17 cellular contexts compared by ENCODE assay signal in the genomic region with DNA sequence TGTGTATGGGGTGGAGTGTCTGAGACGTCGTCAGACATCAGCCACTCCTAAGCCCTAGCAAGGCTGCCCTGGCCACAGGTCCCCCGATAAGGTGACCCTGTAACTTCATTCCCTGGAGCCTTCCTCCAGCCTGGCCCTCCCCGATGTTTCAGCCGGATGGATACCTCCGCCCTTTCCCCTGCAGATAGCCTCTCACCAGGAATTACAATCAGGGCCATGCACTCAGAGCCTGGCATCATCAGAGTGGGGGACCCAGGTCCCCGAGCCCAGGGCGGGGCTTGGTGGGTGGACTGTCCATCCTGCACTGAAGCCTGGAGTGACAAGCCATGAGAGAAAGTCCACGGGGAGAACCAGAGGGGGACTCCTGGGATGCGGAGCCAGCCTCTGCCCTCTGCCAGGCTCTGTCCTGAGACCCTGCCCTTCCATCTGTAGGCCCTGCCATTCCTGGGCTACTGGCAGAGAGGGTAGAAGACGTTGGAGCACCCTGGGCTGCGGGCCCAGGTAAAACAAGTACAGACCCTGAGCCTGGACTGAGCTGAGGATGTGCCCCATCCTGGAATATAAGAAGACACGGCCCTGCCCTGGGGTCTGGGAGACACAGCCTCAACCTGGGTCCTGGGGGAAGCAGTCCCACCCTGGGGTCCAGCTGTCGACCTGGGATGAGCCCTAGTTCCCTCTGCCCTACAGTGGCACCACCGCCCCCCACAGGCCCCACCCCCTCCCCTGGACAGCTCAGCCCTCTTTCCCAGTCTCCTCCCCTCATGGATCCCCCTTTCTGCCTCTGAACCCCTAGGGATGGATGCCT. TPM values are rescaled to one million over a fixed set of nuclear protein-coding genes. Genes with fewer than 3 reads are reported as not detected.
DNase-seq lines count a peak whose midpoint lies in the region; ATAC-seq and TF ChIP-seq lines count a peak whose summit lies in the region.
"Had no signal": no experiment of that assay in that cellular context is flagged by ENCODE, and none has a peak within 500 bp of the region (broad histone marks: within the 10 kb centered on the region; RNA-seq: fewer than 3 reads in every experiment).

No MANE protein-coding gene starts in this region.

- no peak overlapping the region for H2BK5ac ChIP-seq in mesendoderm (ENCODE audit: low read length)

- no peak overlapping the region for H3K4me2 ChIP-seq in mesendoderm (ENCODE audit: low read length)
- H3K4me2 ChIP-seq: BLaER1 treated with 17β-estradiol and CSF1 and Interleukin-3, amounts not matched to agents 10 nM and 100 nM had no signal

- H3K36me3 ChIP-seq in heart right ventricle = no peaks in the 10 kb centered on the region
- no peaks in the 10 kb centered on the region for H3K36me3 ChIP-seq in mesendoderm (ENCODE audit: control insufficient read depth, insufficient read depth, low read length)
- H3K36me3 ChIP-seq in sigmoid colon = no peaks in the 10 kb centered on the region
- no peaks in the 10 kb centered on the region for H3K36me3 ChIP-seq in HAP-1 (replicated peaks)
- H3K36me3 ChIP-seq: BLaER1 treated with 17β-estradiol and CSF1 and Interleukin-3, amounts not matched to agents 10 nM and 100 nM had no signal

- no peak overlapping the region for H2AK5ac ChIP-seq in mesendoderm (ENCODE audit: low read length)

- no peaks in the 10 kb centered on the region for H3K79me1 ChIP-seq in mesendoderm (ENCODE audit: low read length)

- peaks cover 0 to 3% (median 3%) of the 10 kb centered on the region in 9 donors for H3K4me1 ChIP-seq in heart right ventricle
- H3K4me1 ChIP-seq in mesendoderm (ENCODE audit: control insufficient read depth, low read depth, low read length) = peaks cover 6% of the 10 kb centered on the region
- H3K4me1 ChIP-seq in sigmoid colon = peaks cover 0 to 4% (median 1%) of the 10 kb centered on the region in 4 donors
- H3K4me1 ChIP-seq in HAP-1 = no peaks in the 10 kb centered on the region
- H3K4me1 ChIP-seq: BLaER1 treated with 17β-estradiol and CSF1 and Interleukin-3, amounts not matched to agents 10 nM and 100 nM had no signal

- TF ChIP-seq CTCF in heart right ventricle (IDR thresholded peaks at IDR 0.05) = no peak
- TF ChIP-seq CTCF in sigmoid colon (IDR thresholded peaks at IDR 0.05) = no peak

- peak; percentile 42 for DNase-seq in Right ventricle myocardium inferior (ENCODE audit: missing footprints)
- DNase-seq in heart right ventricle = no peak
- no peak for DNase-seq in mesendoderm
- DNase-seq in sigmoid colon = peak; percentile 40
- no peak for DNase-seq in pons (ENCODE audit: low spot score)
- DNase-seq in HAP-1 (ENCODE audit: low spot score in 2 of 2) = no peak
- no peak for DNase-seq in NCI-H1048 (lab: John Stamatoyannopoulos, UW)
- DNase-seq: ACHN, Calu3, DMS79, GM23248 had no signal

- in situ Hi-C loops in HAP-1 (cut with MboI; ENCODE audit: low sequenced_read_pairs) = no loop called here

- H2BK15ac ChIP-seq in mesendoderm (replicated peaks; ENCODE audit: low read depth) = no peak overlapping the region

- H3K27me3 ChIP-seq in heart right ventricle (peaks cover 30 to 67% (median 66%) of the 10 kb centered on the region in 7 donors), mesendoderm (ENCODE audit: insufficient read depth, low read length, poor library complexity) (peaks cover 8% of the 10 kb centered on the region), sigmoid colon (peaks cover 15 to 89% (median 73%) of the 10 kb centered on the region in 3 donors), HAP-1 (ENCODE audit: low read depth) (0 out of 2 replicates have a peak, but pooled peaks cover 6% of the 10 kb centered on the region)

- no peak overlapping the region for H3K18ac ChIP-seq in mesendoderm (ENCODE audit: low read length)

- peak overlapping the region; percentile 34 for H3K56ac ChIP-seq in mesendoderm (ENCODE audit: low read length)

- no peak overlapping the region for H3K23ac ChIP-seq in mesendoderm (ENCODE audit: low read length)

- no peak overlapping the region for H2BK120ac ChIP-seq in mesendoderm (ENCODE audit: low read depth, low read length)

- no peak overlapping the region for H3K4ac ChIP-seq in mesendoderm (ENCODE audit: low read depth, low read length)

- no peak for TF ChIP-seq POLR2A in sigmoid colon (IDR thresholded peaks at IDR 0.05)

- no peaks in the 10 kb centered on the region for H3K79me2 ChIP-seq in mesendoderm (ENCODE audit: control insufficient read depth, insufficient read depth, low read length)

- H3K27ac ChIP-seq in heart right ventricle (no peak overlapping the region), mesendoderm (ENCODE audit: low read depth, low read length) (no peak overlapping the region), sigmoid colon (no peak overlapping the region)
- H3K27ac ChIP-seq: BLaER1 treated with 17β-estradiol and CSF1 and Interleukin-3, amounts not matched to agents 10 nM and 100 nM; GM23248 had no signal

- TF ChIP-seq EP300 in sigmoid colon (IDR thresholded peaks at IDR 0.05) = no peak

- WGBS in heart right ventricle, 2 donors = 67 to 68% methylated on average over 15 of the region's 15 CpGs
- no CpG with 5 or more reads among the region's 15 CpGs for WGBS in mesendoderm (ENCODE audit: extremely low coverage, insufficient coverage, low lambda C conversion rate)
- 76 to 80% methylated on average over 15 of the region's 15 CpGs for WGBS in sigmoid colon, 2 donors

- H3K4me3 ChIP-seq in heart right ventricle (no peak overlapping the region), mesendoderm (ENCODE audit: low read length) (no peak overlapping the region), sigmoid colon (no peak overlapping the region), HAP-1 (no peak overlapping the region)
- H3K4me3 ChIP-seq: BLaER1 treated with 17β-estradiol and CSF1 and Interleukin-3, amounts not matched to agents 10 nM and 100 nM; GM12878; GM23248 had no signal

- ATAC-seq in Right ventricle myocardium inferior (no peak), heart right ventricle (no peak), HG03521 (IDR thresholded peaks at IDR 0.05; ENCODE audit: unreplicated experiment) (no peak)
- ATAC-seq: GM12878, HepG2 had no signal

- H3K9me3 ChIP-seq in heart right ventricle = no peaks in the 10 kb centered on the region
- no peaks in the 10 kb centered on the region for H3K9me3 ChIP-seq in sigmoid colon
- H3K9me3 ChIP-seq in HAP-1 = no peaks in the 10 kb centered on the region

- H4K8ac ChIP-seq in mesendoderm (ENCODE audit: low read depth, low read length) = no peak overlapping the region

- intact Hi-C loops in Right ventricle myocardium inferior (cut with DNase I) (no loop called here), heart right ventricle (cut with DNase I) (no loop called here), sigmoid colon (cut with DNase I) (no loop called here)

- H4K5ac ChIP-seq in mesendoderm (ENCODE audit: low read length) = no peak overlapping the region

- H3K9ac ChIP-seq in mesendoderm (ENCODE audit: low read length) = no peak overlapping the region
- H3K9ac ChIP-seq: BLaER1 treated with 17β-estradiol and CSF1 and Interleukin-3, amounts not matched to agents 10 nM and 100 nM; GM23248 had no signal

RNA-seq across cellular contexts. Expression of a gene that starts 16.8 kb away (rescaled TPM):
- total RNA-seq in Right ventricle myocardium inferior (281 TPM), heart right ventricle (100 to 1,000 TPM; 262 to 372 (median 338) TPM), sigmoid colon (100 to 1,000 TPM; 212 to 250 (median 225) TPM)
- polyA plus RNA-seq in heart right ventricle (100 to 1,000 TPM; 204 to 498 TPM), sigmoid colon (100 to 1,000 TPM; 345 to 482 (median 479) TPM)
- polyA plus RNA-seq in mesendoderm (2013, experiment 1 of 2) = 264 TPM
- polyA plus RNA-seq in mesendoderm (2013, experiment 2 of 2) = 266 TPM

RNA-seq across cellular contexts. Expression of a gene that starts 37.4 kb away (rescaled TPM):
- total RNA-seq in Right ventricle myocardium inferior (6.0 TPM), heart right ventricle (10 to 100 TPM in 1 of 10 donors, 1 to 10 TPM in 9; 5.6 to 10.6 (median 6.3) TPM), sigmoid colon (10 to 100 TPM in 3 of 4 donors, 1 to 10 TPM in 1; 7.8 to 18.1 (median 13.0) TPM)
- polyA plus RNA-seq in heart right ventricle (10 to 100 TPM; 11.3 to 15.7 TPM), sigmoid colon (10 to 100 TPM in 1 of 3 donors, 1 to 10 TPM in 2; 8.8 to 17.9 (median 9.0) TPM)
- 23.0 TPM for polyA plus RNA-seq in mesendoderm (2013, experiment 1 of 2)
- 22.1 TPM for polyA plus RNA-seq in mesendoderm (2013, experiment 2 of 2)

RNA-seq across cellular contexts. Expression of a gene that starts 43.4 kb away (rescaled TPM):
- total RNA-seq in Right ventricle myocardium inferior = 57.0 TPM
- total RNA-seq in heart right ventricle = 10 to 100 TPM; 38.0 to 65.2 (median 46.3) TPM
- polyA plus RNA-seq in heart right ventricle = 100 to 1,000 TPM; 113 to 174 TPM
- polyA plus RNA-seq in mesendoderm (2013, experiment 1 of 2) = 64.4 TPM
- 65.3 TPM for polyA plus RNA-seq in mesendoderm (2013, experiment 2 of 2)
- 10 to 100 TPM; 62.0 to 90.6 (median 79.3) TPM for total RNA-seq in sigmoid colon
- polyA plus RNA-seq in sigmoid colon = 10 to 100 TPM; 53.5 to 77.4 (median 58.0) TPM

RNA-seq across cellular contexts. Expression of a gene that starts 58.9 kb away (rescaled TPM):
- total RNA-seq in Right ventricle myocardium inferior (not detected), heart right ventricle (not detected), sigmoid colon (not detected)
- polyA plus RNA-seq in heart right ventricle (not detected), sigmoid colon (under 1 TPM in 1 of 3 donors, not detected in 2; 0.01 TPM)
- 0.53 TPM for polyA plus RNA-seq in mesendoderm (2013, experiment 1 of 2)
- polyA plus RNA-seq in mesendoderm (2013, experiment 2 of 2) = 0.42 TPM
- total RNA-seq: A172, Calu3, G401, GM12878, GM23248, HepG2 had no signal
- polyA plus RNA-seq: GM23248, HepG2 had no signal

Comparison
In these comparisons a context has a peak if more than half of its experiments do, and no peak if none do; other contexts are left out.
1. DNase-seq: peak in Right ventricle myocardium inferior (single experiment) and sigmoid colon (single experiment); none in heart right ventricle (0 of 2), mesendoderm (single experiment), pons (single experiment), HAP-1 (0 of 2) and NCI-H1048 (single experiment).